Comparison of ENCODE assay signal across 8 cellular contexts in the genomic region with DNA sequence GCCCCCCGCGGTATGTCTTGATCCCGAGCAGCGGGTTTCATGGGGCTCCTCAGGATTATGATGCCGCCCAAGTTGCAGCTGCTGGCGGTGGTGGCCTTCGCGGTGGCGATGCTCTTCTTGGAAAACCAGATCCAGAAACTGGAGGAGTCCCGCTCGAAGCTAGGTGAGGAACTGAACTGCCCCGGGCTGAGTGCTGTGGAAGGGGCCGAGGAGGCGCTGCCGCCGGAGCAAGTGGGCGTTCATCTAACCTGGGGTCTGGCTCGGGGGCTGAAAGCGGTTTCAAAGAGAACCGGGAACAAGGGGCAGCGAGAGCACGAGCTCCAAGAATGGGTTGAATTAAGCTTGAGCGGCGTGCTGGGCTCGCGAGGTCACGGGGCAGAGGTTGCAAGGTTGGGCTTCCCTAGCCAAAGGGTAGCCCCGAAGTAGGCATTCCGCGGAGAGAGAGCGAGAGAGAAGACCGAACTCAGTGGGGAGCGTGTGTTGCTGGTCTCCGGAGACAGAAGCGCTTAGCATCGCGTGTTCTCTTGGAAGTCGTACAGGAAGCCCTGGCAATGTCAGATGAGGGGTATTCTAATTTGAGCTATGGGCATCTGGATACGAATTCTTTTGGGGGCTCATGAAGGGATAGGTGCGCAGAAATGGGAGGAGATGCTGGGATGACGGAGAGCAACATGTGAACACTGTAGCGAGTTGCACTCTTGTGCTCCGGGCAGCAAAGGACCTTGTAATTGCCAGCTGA. TPM values are rescaled to one million over a fixed set of nuclear protein-coding genes. Genes with fewer than 3 reads are reported as not detected.
DNase-seq lines count a peak whose midpoint lies in the region; ATAC-seq and TF ChIP-seq lines count a peak whose summit lies in the region.

No MANE protein-coding gene starts in this region.

- H3K9me3 Mint-ChIP-seq in Caco-2 (ENCODE audit: unreplicated experiment) (no peaks in the 10 kb centered on the region), osteocyte (ENCODE audit: unreplicated experiment) (no peaks in the 10 kb centered on the region)

- CTCF ChIA-PET in Caco-2 (lab: Charles Lee) = interaction anchor here (0.8 kb wide), 1 partner anchor 211 kb away, joined by 3 read pairs; the partner anchor contains the start of gene SH3GLB1

- no peaks in the 10 kb centered on the region for H3K36me3 ChIP-seq in Caco-2 (ENCODE audit: control insufficient read depth, insufficient read depth, low read length)
- H3K36me3 ChIP-seq in adrenal gland (replicated peaks in 1 of 2) = no peaks in the 10 kb centered on the region

- H3K27me3 Mint-ChIP-seq in Caco-2 (ENCODE audit: insufficient read depth, unreplicated experiment) (no peaks in the 10 kb centered on the region), osteocyte (ENCODE audit: unreplicated experiment) (no peaks in the 10 kb centered on the region)

- no peaks in the 10 kb centered on the region; the same call in none of the 2 replicates for H3K4me1 ChIP-seq in Caco-2
- H3K4me1 ChIP-seq in adrenal gland (replicated peaks in 1 of 2) = peaks cover 15 to 39% of the 10 kb centered on the region in 2 donors
- H3K4me1 ChIP-seq in right cardiac atrium (ENCODE audit: control insufficient read depth, insufficient read depth, low read length) = peaks cover 3% of the 10 kb centered on the region

- ATAC-seq in GM21576 (IDR thresholded peaks at IDR 0.05; ENCODE audit: unreplicated experiment) (peak; percentile 26), SK-N-SH treated with all-trans-retinoic acid at 6 μM for 48 hours (peak; percentile 65), right cardiac atrium (peak; percentile 46 to 47)

- peaks cover 21% of the 10 kb centered on the region for H3K36me3 Mint-ChIP-seq in Caco-2 (ENCODE audit: insufficient read depth, unreplicated experiment)
- H3K36me3 Mint-ChIP-seq in osteocyte (ENCODE audit: unreplicated experiment) = peaks cover 4% of the 10 kb centered on the region

- intact Hi-C loops in Caco-2 (cut with micrococcal nuclease; ENCODE audit: unreplicated experiment) (loop anchor here (1.0 to 10.0 kb wide), 5 partner anchors 50 to 530 kb away; partner anchors contain the start of gene SH3GLB1), adrenal gland (cut with DNase I) (loop anchor here in 1 of 2 donors (10.0 kb wide), 1 partner anchor 50 kb away; no protein-coding TSS in a partner anchor), right cardiac atrium (cut with DNase I) (no loop called here)

- H3K9me3 ChIP-seq in Caco-2 = no peaks in the 10 kb centered on the region
- H3K9me3 ChIP-seq in adrenal gland (replicated peaks in 1 of 3) = no peaks in the 10 kb centered on the region
- H3K9me3 ChIP-seq in right cardiac atrium (ENCODE audit: control insufficient read depth, low read length) = no peaks in the 10 kb centered on the region

- H3K4me1 Mint-ChIP-seq in Caco-2 (ENCODE audit: low read depth, unreplicated experiment) = peaks cover 11% of the 10 kb centered on the region
- peaks cover 29% of the 10 kb centered on the region for H3K4me1 Mint-ChIP-seq in osteocyte (ENCODE audit: unreplicated experiment)

- no peak for TF ChIP-seq POLR2A in adrenal gland (IDR thresholded peaks at IDR 0.05)

- TF ChIP-seq CTCF in Caco-2 (IDR thresholded peaks at IDR 0.05; ENCODE audit: insufficient read depth in 1 of 2, low read depth in 1 of 2, low read length in 1 of 2, severe bottlenecking in 1 of 2, unreplicated experiment in 1 of 2) = no peak
- no peak for TF ChIP-seq CTCF in LNCaP clone FGC (IDR thresholded peaks at IDR 0.05; ENCODE audit: control insufficient read depth, extremely low read depth, insufficient read depth)
- no peak for TF ChIP-seq CTCF in adrenal gland (IDR thresholded peaks at IDR 0.05)
- no peak for TF ChIP-seq CTCF in osteocyte (IDR thresholded peaks at IDR 0.05)

- DNase-seq in Caco-2 (peak; percentile 47 to 52), LNCaP clone FGC (ENCODE audit: low read depth) (no peak), adrenal gland (peak; percentile 64 to 82 (median 71)), right cardiac atrium (peak; percentile 38 to 75 (median 74)), renal cortical epithelial cell (ENCODE audit: low read depth) (peak; percentile 51), osteocyte (ENCODE audit: extremely low spot score, unreplicated experiment) (no peak)

- peak overlapping the region; percentile 81 for H3K4me3 ChIP-seq in Caco-2 (ENCODE audit: low read depth, low read length)
- peak overlapping the region; percentile 81 for H3K4me3 ChIP-seq in LNCaP clone FGC (ENCODE audit: low read depth, low read length)
- peak overlapping the region; percentile 76 to 95 (median 90) for H3K4me3 ChIP-seq in adrenal gland
- H3K4me3 ChIP-seq in right cardiac atrium (ENCODE audit: low read length) = peak overlapping the region; percentile 92

- 0 to 1% (median 0%) methylated on average over 26 to 43 of the region's 43 CpGs for WGBS in adrenal gland, 4 donors
- WGBS in right cardiac atrium = under 1% methylated on average over 43 of the region's 43 CpGs

- POLR2A ChIA-PET in Caco-2 (lab: Charles Lee) = interaction anchor here (1.0 kb wide), 2 partner anchors 210 to 211 kb away, joined by 3 read pairs; no protein-coding TSS in a partner anchor

- no peaks in the 10 kb centered on the region for H3K27me3 ChIP-seq in Caco-2 (replicated peaks; ENCODE audit: control insufficient read depth, insufficient read depth, low read length)
- H3K27me3 ChIP-seq in adrenal gland = no peaks in the 10 kb centered on the region
- no peaks in the 10 kb centered on the region for H3K27me3 ChIP-seq in right cardiac atrium (ENCODE audit: control insufficient read depth, insufficient read depth)

- H3K4me3 Mint-ChIP-seq in Caco-2 (ENCODE audit: unreplicated experiment) (no peak overlapping the region), osteocyte (ENCODE audit: unreplicated experiment) (no peak overlapping the region)

- BruUV-seq in Caco-2 (replicated peaks; lab: Mats Ljungman, UMichigan) = no TSS peak

- H3K27ac Mint-ChIP-seq in Caco-2 (ENCODE audit: unreplicated experiment) (no peak overlapping the region), osteocyte (ENCODE audit: unreplicated experiment) (no peak overlapping the region)

- H3K27ac ChIP-seq in adrenal gland (peak overlapping the region; percentile 49 to 95 (median 88)), right cardiac atrium (ENCODE audit: low read length) (peak overlapping the region; percentile 93)

TF ChIP-seq in SK-N-SH treated with all-trans-retinoic acid at 6 μM for 48 hours, 23 proteins besides CTCF, POLR2A, EP300 and RAD21 (continues in another document):
- no peak for TF ChIP-seq ZC3H10 (CRISPR knock-in tag; IDR thresholded peaks at IDR 0.05)
- TF ChIP-seq RARB (CRISPR knock-in tag; IDR thresholded peaks at IDR 0.05) = no peak
- TF ChIP-seq ZNF565 (CRISPR knock-in tag; conservative IDR thresholded peaks at IDR 0.05; ENCODE audit: low read depth) = no peak
- no peak for TF ChIP-seq ARNTL (CRISPR knock-in tag; IDR thresholded peaks at IDR 0.05; ENCODE audit: borderline replicate concordance, low read depth)
- TF ChIP-seq TCF4 (CRISPR knock-in tag; IDR thresholded peaks at IDR 0.05; ENCODE audit: borderline replicate concordance) = no peak
- TF ChIP-seq TOX (CRISPR knock-in tag; IDR thresholded peaks at IDR 0.05; ENCODE audit: borderline replicate concordance) = no peak
- no peak for TF ChIP-seq TSHZ2 (CRISPR knock-in tag; IDR thresholded peaks at IDR 0.05)
- TF ChIP-seq, protein P1, sequence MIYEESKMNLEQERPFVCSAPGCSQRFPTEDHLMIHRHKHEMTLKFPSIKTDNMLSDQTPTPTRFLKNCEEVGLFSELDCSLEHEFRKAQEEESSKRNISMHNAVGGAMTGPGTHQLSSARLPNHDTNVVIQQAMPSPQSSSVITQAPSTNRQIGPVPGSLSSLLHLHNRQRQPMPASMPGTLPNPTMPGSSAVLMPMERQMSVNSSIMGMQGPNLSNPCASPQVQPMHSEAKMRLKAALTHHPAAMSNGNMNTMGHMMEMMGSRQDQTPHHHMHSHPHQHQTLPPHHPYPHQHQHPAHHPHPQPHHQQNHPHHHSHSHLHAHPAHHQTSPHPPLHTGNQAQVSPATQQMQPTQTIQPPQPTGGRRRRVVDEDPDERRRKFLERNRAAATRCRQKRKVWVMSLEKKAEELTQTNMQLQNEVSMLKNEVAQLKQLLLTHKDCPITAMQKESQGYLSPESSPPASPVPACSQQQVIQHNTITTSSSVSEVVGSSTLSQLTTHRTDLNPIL (CRISPR knock-in tag; IDR thresholded peaks at IDR 0.05; ENCODE audit: low read depth) = no peak
- TF ChIP-seq BACH2 (CRISPR knock-in tag; IDR thresholded peaks at IDR 0.05; ENCODE audit: borderline replicate concordance) = no peak

RNA-seq across cellular contexts. Expression of gene HS2ST1, which starts 0.7 kb away (rescaled TPM):
- total RNA-seq in Caco-2 (2022) = 57.2 and 61.4 TPM in 2 replicates
- 100 to 1,000 TPM in 1 of 8 donors, 10 to 100 TPM in 7; 36.7 to 131 (median 46.5) TPM for total RNA-seq in adrenal gland
- 10 to 100 TPM; 11.2 to 60.4 (median 12.9) TPM for polyA plus RNA-seq in adrenal gland
- 10 to 100 TPM; 10.9 to 15.7 (median 13.2) TPM for total RNA-seq in right cardiac atrium
- 6.0 TPM for polyA plus RNA-seq in right cardiac atrium
- total RNA-seq in renal cortical epithelial cell = 14.6 and 27.7 TPM in 2 replicates
- total RNA-seq in osteocyte = 22.3 and 26.8 TPM in 2 replicates

RNA-seq across cellular contexts. Expression of gene SELENOF, which starts 1.2 kb away (rescaled TPM):
- total RNA-seq in Caco-2 (2022) (161 and 166 TPM in 2 replicates), adrenal gland (100 to 1,000 TPM; 163 to 277 (median 204) TPM), right cardiac atrium (100 to 1,000 TPM in 3 of 4 donors, 10 to 100 TPM in 1; 90.8 to 119 (median 108) TPM), renal cortical epithelial cell (223 and 247 TPM in 2 replicates), osteocyte (198 and 206 TPM in 2 replicates)
- polyA plus RNA-seq in adrenal gland (100 to 1,000 TPM in 1 of 3 donors, 10 to 100 TPM in 2; 54.1 to 394 (median 62.9) TPM), right cardiac atrium (95.6 TPM)

Comparison
In these comparisons a context has a peak if more than half of its experiments do, and no peak if none do; other contexts are left out.
1. DNase-seq: peak in Caco-2 (2 of 2), adrenal gland (7 of 7), right cardiac atrium (3 of 3) and renal cortical epithelial cell (single experiment); none in LNCaP clone FGC (single experiment) and osteocyte (single experiment).
2. Peak in every context shown above with its lines, with median percentiles within 50 percentile points of each other: H3K4me3 ChIP-seq and ATAC-seq.